ENCODE assay signal across 8 cellular contexts in the genomic region with DNA sequence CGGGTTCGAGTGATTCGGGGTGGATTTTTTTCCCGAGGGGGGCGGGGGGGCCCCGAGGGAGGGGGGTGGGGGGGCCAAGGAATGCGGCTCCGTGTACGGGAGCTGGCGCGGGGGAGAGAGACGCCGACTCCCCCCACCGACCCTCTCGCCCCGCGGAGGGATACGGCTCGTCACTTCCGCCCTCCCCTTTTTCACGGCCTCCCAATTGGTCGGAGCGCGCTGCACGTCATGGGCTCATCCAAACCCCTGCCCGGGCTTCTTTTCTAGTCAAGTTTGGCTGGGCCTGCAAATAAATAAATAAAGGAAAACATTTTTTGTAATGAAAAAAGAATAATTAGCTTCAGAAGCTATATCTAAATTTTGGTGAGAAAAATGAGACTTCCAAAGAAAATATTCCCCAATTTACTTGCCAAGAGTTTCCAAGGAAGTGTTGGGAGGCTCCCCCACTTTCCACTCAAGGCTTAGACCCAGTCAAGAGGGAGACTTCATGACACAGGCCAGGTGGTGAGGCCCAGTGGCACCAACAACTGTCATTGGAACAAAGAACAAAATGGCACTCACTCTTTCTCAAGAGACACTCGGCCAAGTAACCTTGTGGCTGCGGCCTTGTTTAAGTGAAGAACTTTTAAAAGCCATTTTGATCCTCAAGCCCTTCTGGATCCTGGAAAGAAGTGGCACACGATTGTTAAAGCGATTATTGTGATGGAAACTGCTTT. TPM values are rescaled to one million over a fixed set of nuclear protein-coding genes. Genes with fewer than 3 reads are reported as not detected.
DNase-seq lines count a peak whose midpoint lies in the region; TF ChIP-seq lines count a peak whose summit lies in the region.

TSS of gene POGZ (minus strand) at position 164 of the 716 bp plus-strand sequence. CDS start 17,290 bp downstream, outside the sequence.

- H3K4me1 Mint-ChIP-seq in HFFc6 (ENCODE audit: low read depth) = peaks cover 18% of the 10 kb centered on the region
- peaks cover 37% of the 10 kb centered on the region for H3K4me1 Mint-ChIP-seq in activated naive CD4-positive, alpha-beta T cell treated with anti-CD3 and anti-CD28 coated beads, Interleukin-2, amount 50 U/mL, for 24 hours

- H3K27ac Mint-ChIP-seq in HFFc6 = peak within 1 kb of the TSS; percentile 78
- H3K27ac Mint-ChIP-seq in activated naive CD4-positive, alpha-beta T cell treated with anti-CD3 and anti-CD28 coated beads, Interleukin-2, amount 50 U/mL, for 24 hours = peak within 1 kb of the TSS; percentile 96

- TF ChIP-seq CTCF in HFFc6 (IDR thresholded peaks at IDR 0.05) = no peak

- H3K9me3 Mint-ChIP-seq in HFFc6 = no peaks in the 10 kb centered on the region
- H3K9me3 Mint-ChIP-seq in activated naive CD4-positive, alpha-beta T cell treated with anti-CD3 and anti-CD28 coated beads, Interleukin-2, amount 50 U/mL, for 24 hours = no peaks in the 10 kb centered on the region

- H3K36me3 Mint-ChIP-seq in HFFc6 (ENCODE audit: low read depth) = peaks cover 5% of the 10 kb centered on the region; the same call in 1 of the 2 replicates
- H3K36me3 Mint-ChIP-seq in activated naive CD4-positive, alpha-beta T cell treated with anti-CD3 and anti-CD28 coated beads, Interleukin-2, amount 50 U/mL, for 24 hours = no peaks in the 10 kb centered on the region

- DNase-seq in ELR (ENCODE audit: low read depth) (peak; percentile 97), HFFc6 (peak; percentile 97), NCI-H1105 (lab: John Stamatoyannopoulos, UW) (peak; percentile 93), SKM-1 (lab: John Stamatoyannopoulos, UW; ENCODE audit: unreplicated experiment) (peak; percentile 89), globus pallidus (ENCODE audit: low spot score) (peak; percentile 93), nucleus accumbens (lab: John Stamatoyannopoulos, UW) (peak in 55 of 56 donors; percentile 59 to 96 (median 92)), superior temporal gyrus (ENCODE audit: extremely low spot score) (peak; percentile 98)

- H3K4me3 Mint-ChIP-seq in HFFc6 = peak within 1 kb of the TSS; percentile 89
- peak within 1 kb of the TSS; percentile 93 for H3K4me3 Mint-ChIP-seq in activated naive CD4-positive, alpha-beta T cell treated with anti-CD3 and anti-CD28 coated beads, Interleukin-2, amount 50 U/mL, for 24 hours

- H3K27me3 Mint-ChIP-seq in HFFc6 (ENCODE audit: insufficient read depth) = peaks cover 13% of the 10 kb centered on the region
- H3K27me3 Mint-ChIP-seq in activated naive CD4-positive, alpha-beta T cell treated with anti-CD3 and anti-CD28 coated beads, Interleukin-2, amount 50 U/mL, for 24 hours = peaks cover 14% of the 10 kb centered on the region

RNA-seq across cellular contexts. Expression of gene POGZ, which starts in this region (rescaled TPM):
- 10 to 100 TPM; 34.9 to 40.3 (median 37.9) TPM for total RNA-seq in HFFc6 (2021; fragmentation: NEBNext Ultra II Directional; extraction: Animal tissue kit (Norgen Biotek cat#: 25700))

Comparison
In these comparisons a context has a peak if more than half of its experiments do, and no peak if none do; other contexts are left out.
1. Peak in every context shown above with its lines: DNase-seq.